1 cellular context compared by ENCODE assay signal in genomic region chr19:45350477-45351058, GRCh38.
TF ChIP-seq lines count a peak whose summit lies in the region.

No MANE protein-coding gene starts in this region.

TF ChIP-seq in K562, 482 proteins besides CTCF, POLR2A, EP300 and RAD21:
- TF ChIP-seq HINFP (tag; conservative IDR thresholded peaks at IDR 0.05; ENCODE audit: low read depth) (no peak), SMAD1 (IDR thresholded peaks at IDR 0.05; ENCODE audit: low read depth, low read length, partially characterized antibody) (no peak), MXI1 (IDR thresholded peaks at IDR 0.05; ENCODE audit: low read depth, low read length) (no peak), DEAF1 (CRISPR knock-in tag; IDR thresholded peaks at IDR 0.05) (no peak), YY1 (IDR thresholded peaks at IDR 0.05; ENCODE audit: borderline replicate concordance in 1 of 3, control insufficient read depth in 1 of 3, extremely low read depth in 1 of 3, insufficient read depth in 3 of 3, insufficient read length in 1 of 3, insufficient replicate concordance in 2 of 3, low read depth in 1 of 3, low read length in 2 of 3) (no peak), MTA2 (IDR thresholded peaks at IDR 0.05; ENCODE audit: low read depth) (no peak), ERF (CRISPR knock-in tag; IDR thresholded peaks at IDR 0.05) (no peak), MTA3 (IDR thresholded peaks at IDR 0.05; ENCODE audit: borderline replicate concordance) (no peak), MCM5 (IDR thresholded peaks at IDR 0.05; ENCODE audit: low read depth) (no peak), NFRKB (IDR thresholded peaks at IDR 0.05; ENCODE audit: low read depth) (no peak), POLR2G (IDR thresholded peaks at IDR 0.05; ENCODE audit: low read depth, low read length) (0 out of 2 replicates have a peak, but pooled peaks have one; percentile 7), ZFP36 (IDR thresholded peaks at IDR 0.05; ENCODE audit: low read depth, low read length, partially characterized antibody) (peak; percentile 25), NEUROD1 (IDR thresholded peaks at IDR 0.05; ENCODE audit: borderline replicate concordance, low read depth, low read length, partially characterized antibody) (no peak), HDAC3 (IDR thresholded peaks at IDR 0.05; ENCODE audit: borderline replicate concordance, partially characterized antibody) (no peak), ARID3B (CRISPR knock-in tag; IDR thresholded peaks at IDR 0.05; ENCODE audit: borderline replicate concordance) (no peak)
